Comparison of ENCODE assay signal across 9 cellular contexts in the genomic region with DNA sequence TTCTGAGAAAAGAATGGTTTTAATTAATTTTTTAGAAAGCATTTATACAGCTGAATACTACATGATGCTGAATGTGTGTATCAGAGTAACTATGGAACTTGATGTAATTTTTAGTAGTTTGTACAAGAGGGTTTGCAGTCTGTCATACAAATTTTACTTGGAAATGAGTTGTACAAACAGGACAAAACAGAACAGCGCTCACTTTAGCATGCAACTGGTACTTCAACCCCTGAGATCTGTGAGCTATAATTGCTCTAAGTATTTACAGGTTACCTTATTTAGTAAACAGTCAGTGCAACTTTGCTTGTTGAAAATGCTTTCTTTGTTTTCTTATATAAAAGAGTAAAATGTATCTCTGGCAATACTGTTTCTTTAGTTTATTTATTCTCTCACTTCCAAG. TPM values are rescaled to one million over a fixed set of nuclear protein-coding genes. Genes with fewer than 3 reads are reported as not detected.
DNase-seq lines count a peak whose midpoint lies in the region; ATAC-seq, FAIRE-seq and TF ChIP-seq lines count a peak whose summit lies in the region.
"Had no signal": no experiment of that assay in that cellular context is flagged by ENCODE, and none has a peak within 500 bp of the region (broad histone marks: within the 10 kb centered on the region; RNA-seq: fewer than 3 reads in every experiment).

No MANE protein-coding gene starts in this region.

- POLR2A ChIA-PET in RWPE1 (lab: Yijun Ruan, JAX; ENCODE audit: low non-redundant PET): no interaction called here

- intact Hi-C loops in sciatic nerve (cut with DNase I): no loop called here

- no peak for FAIRE-seq in H54 (lab: Jason Lieb, UNC)

- ATAC-seq in GM18867 (IDR thresholded peaks at IDR 0.05; ENCODE audit: unreplicated experiment) (peak; percentile 35), sciatic nerve (peak; percentile 71), HG03469 (IDR thresholded peaks at IDR 0.05; ENCODE audit: unreplicated experiment) (no peak)

- CTCF ChIA-PET in RWPE1 (lab: Yijun Ruan, JAX): interaction anchor here (0.6 to 0.7 kb wide), 3 partner anchors 104 to 137 kb away, joined by 3 to 5 read pairs (median 3); no protein-coding TSS in a partner anchor

- no peak for TF ChIP-seq POLR2A in H54 (IDR thresholded peaks at IDR 0.05; ENCODE audit: low read depth, low read length)

- no peak overlapping the region for H3K27ac ChIP-seq in RWPE1

- no peak for TF ChIP-seq CTCF in RWPE1 (conservative IDR thresholded peaks at IDR 0.05; ENCODE audit: low read depth)

- DNase-seq in SK-N-DZ (ENCODE audit: low spot score) (peak; percentile 28), foreskin melanocyte (peak; percentile 54), sciatic nerve (ENCODE audit: low spot score) (no peak), H54 (ENCODE audit: insufficient read length, low spot score) (no peak), RWPE1 (ENCODE audit: low spot score) (no peak), COLO829 (ENCODE audit: low spot score) (no peak)

RNA-seq across cellular contexts. Expression of a gene that starts 0.7 kb away (rescaled TPM):
- polyA plus RNA-seq in SK-N-DZ (2014; cell fraction: cytosol; rRNA removed): 3.0 and 3.3 TPM in 2 replicates
- polyA plus RNA-seq in SK-N-DZ (2014; cell fraction: nucleus; rRNA removed): 2.4 and 4.4 TPM in 2 replicates
- total RNA-seq in sciatic nerve: 25.9 TPM
- polyA plus RNA-seq: naive thymus-derived CD4-positive, alpha-beta T cell had no signal

Comparison
In these comparisons a context has a peak if more than half of its experiments do, and no peak if none do; other contexts are left out.
1. DNase-seq: peak in SK-N-DZ (single experiment) and foreskin melanocyte (single experiment); none in sciatic nerve (single experiment), H54 (single experiment), RWPE1 (single experiment) and COLO829 (single experiment).